Comparison of ENCODE assay signal across 9 cellular contexts in genomic region chr6:29793036-29793356, GRCh38. TPM values are rescaled to one million over a fixed set of nuclear protein-coding genes. Genes with fewer than 3 reads are reported as not detected.
DNase-seq lines count a peak whose midpoint lies in the region; ATAC-seq and TF ChIP-seq lines count a peak whose summit lies in the region.
"Had no signal": no experiment of that assay in that cellular context is flagged by ENCODE, and none has a peak within 500 bp of the region (broad histone marks: within the 10 kb centered on the region; RNA-seq: fewer than 3 reads in every experiment).

No MANE protein-coding gene starts in this region.

- H3K36me3 ChIP-seq in HEK293 (ENCODE audit: control insufficient read depth in 2 of 2, insufficient read depth in 1 of 2, low read length in 2 of 2) = no peaks in the 10 kb centered on the region
- no peaks in the 10 kb centered on the region for H3K36me3 ChIP-seq in iPS-15b (ENCODE audit: control insufficient read depth, insufficient read depth, low read length)
- H3K36me3 ChIP-seq in stomach = no peaks in the 10 kb centered on the region
- H3K36me3 ChIP-seq: SJSA1 had no signal

- CTCF ChIA-PET in HEK293 (lab: Yijun Ruan, JAX) = interaction anchor here (0.6 to 0.8 kb wide), 2 partner anchors 13 to 36 kb away, joined by 3 to 5 read pairs; no protein-coding TSS in a partner anchor

- no peak for TF ChIP-seq CTCF in HEK293 (tag by site-specific recombination; IDR thresholded peaks at IDR 0.05)
- no peak for TF ChIP-seq CTCF in stomach (IDR thresholded peaks at IDR 0.05)

- peak overlapping the region; percentile 54 for H3K4me3 ChIP-seq in HEK293 (ENCODE audit: low read depth, low read length)
- peak overlapping the region; percentile 74 for H3K4me3 ChIP-seq in iPS-15b (ENCODE audit: low read depth, low read length)
- peak overlapping the region; percentile 61 to 77 (median 68) for H3K4me3 ChIP-seq in stomach

- H3K9ac ChIP-seq in iPS-15b (ENCODE audit: low read depth, low read length) = no peak overlapping the region

- ATAC-seq in GM19324 (IDR thresholded peaks at IDR 0.05; ENCODE audit: low FRiP score, unreplicated experiment) = no peak

- no peak for TF ChIP-seq POLR2A in stomach (IDR thresholded peaks at IDR 0.05)

- H3K36me3 Mint-ChIP-seq in activated T-helper 2 cell treated with anti-CD3 and anti-CD28 coated beads, Interferon-gamma antibody, Interleukin-2, Interleukin-4, amounts not matched to agents 10 μg/mL and 5 μg/mL and 100 μg/mL, durations not matched to agents 14 hours and 24 hours and 36 hours (ENCODE audit: low read depth) = no peaks in the 10 kb centered on the region

- peaks cover 53% of the 10 kb centered on the region for H3K27me3 Mint-ChIP-seq in activated T-helper 2 cell treated with anti-CD3 and anti-CD28 coated beads, Interferon-gamma antibody, Interleukin-2, Interleukin-4, amounts not matched to agents 10 μg/mL and 5 μg/mL and 100 μg/mL, durations not matched to agents 14 hours and 24 hours and 36 hours (ENCODE audit: low read depth)

- no peak overlapping the region for H3K27ac Mint-ChIP-seq in activated T-helper 2 cell treated with anti-CD3 and anti-CD28 coated beads, Interferon-gamma antibody, Interleukin-2, Interleukin-4, amounts not matched to agents 10 μg/mL and 5 μg/mL and 100 μg/mL, durations not matched to agents 14 hours and 24 hours and 36 hours

- WGBS in stomach, 5 donors = 29 to 62% (median 33%) methylated on average over 3 to 11 of the region's 11 CpGs

- POLR2A ChIA-PET in HEK293 (lab: Yijun Ruan, JAX) = no interaction called here

- peaks cover 10% of the 10 kb centered on the region for H3K4me1 Mint-ChIP-seq in activated T-helper 2 cell treated with anti-CD3 and anti-CD28 coated beads, Interferon-gamma antibody, Interleukin-2, Interleukin-4, amounts not matched to agents 10 μg/mL and 5 μg/mL and 100 μg/mL, durations not matched to agents 14 hours and 24 hours and 36 hours (ENCODE audit: low read depth)

- intact Hi-C loops in activated T-helper 2 cell treated with anti-CD3 and anti-CD28 coated beads, Interferon-gamma antibody, Interleukin-2, Interleukin-4, amounts not matched to agents 10 μg/mL and 5 μg/mL and 100 μg/mL, durations not matched to agents 14 hours and 24 hours and 36 hours (cut with micrococcal nuclease) = no loop called here
- intact Hi-C loops in stomach (cut with DNase I; ENCODE audit: low total_unique reads) = no loop called here

- no peaks in the 10 kb centered on the region for H3K4me1 ChIP-seq in HEK293 (ENCODE audit: control insufficient read depth, insufficient read depth, low read length)
- H3K4me1 ChIP-seq in iPS-15b (ENCODE audit: control insufficient read depth, insufficient read depth, low read length) = no peaks in the 10 kb centered on the region
- peaks cover 4 to 23% (median 16%) of the 10 kb centered on the region in 4 donors for H3K4me1 ChIP-seq in stomach

- no peak for DNase-seq in activated T-helper 2 cell treated with anti-CD3 and anti-CD28 coated beads, Interferon-gamma antibody, Interleukin-2, Interleukin-4, amounts not matched to agents 10 μg/mL and 5 μg/mL and 100 μg/mL, durations not matched to agents 14 hours and 24 hours and 36 hours (ENCODE audit: low spot score)
- DNase-seq in stomach = no peak
- no peak for DNase-seq in DMS114 treated with DMSO at 0.1 percent for 48 hours (lab: John Stamatoyannopoulos, UW; ENCODE audit: unreplicated experiment)
- no peak for DNase-seq in DMS53 (lab: John Stamatoyannopoulos, UW)

- peak overlapping the region; percentile 73 for H3K4me3 Mint-ChIP-seq in activated T-helper 2 cell treated with anti-CD3 and anti-CD28 coated beads, Interferon-gamma antibody, Interleukin-2, Interleukin-4, amounts not matched to agents 10 μg/mL and 5 μg/mL and 100 μg/mL, durations not matched to agents 14 hours and 24 hours and 36 hours (ENCODE audit: low read depth)

- H3K27ac ChIP-seq in HEK293 (ENCODE audit: extremely low read depth, low read depth, low read length) (no peak overlapping the region), stomach (no peak overlapping the region)
- H3K27ac ChIP-seq: SJSA1 had no signal

- H3K9me3 ChIP-seq in HEK293 (ENCODE audit: control insufficient read depth, insufficient read depth, low read depth, low read length) (no peaks in the 10 kb centered on the region), iPS-15b (ENCODE audit: control insufficient read depth, insufficient read depth, low read length) (no peaks in the 10 kb centered on the region), stomach (no peaks in the 10 kb centered on the region)
- H3K9me3 ChIP-seq: SJSA1 had no signal

- TF ChIP-seq EP300 in stomach (IDR thresholded peaks at IDR 0.05) = no peak

- H3K27me3 ChIP-seq in iPS-15b (ENCODE audit: control insufficient read depth, insufficient read depth, low read length) (peaks cover 55% of the 10 kb centered on the region), stomach (peaks cover 0 to 36% (median 3%) of the 10 kb centered on the region in 3 donors)

- H3K9me3 Mint-ChIP-seq in activated T-helper 2 cell treated with anti-CD3 and anti-CD28 coated beads, Interferon-gamma antibody, Interleukin-2, Interleukin-4, amounts not matched to agents 10 μg/mL and 5 μg/mL and 100 μg/mL, durations not matched to agents 14 hours and 24 hours and 36 hours = peaks cover 10% of the 10 kb centered on the region

TF ChIP-seq in HEK293, 187 proteins besides CTCF, POLR2A, EP300 and RAD21:
- TF ChIP-seq ZNF16 (tag by site-specific recombination; IDR thresholded peaks at IDR 0.05; ENCODE audit: low read depth) (no peak), ZNF2 (tag by site-specific recombination; IDR thresholded peaks at IDR 0.05) (no peak), SP7 (tag by site-specific recombination; IDR thresholded peaks at IDR 0.05) (no peak), REST (tag by site-specific recombination; IDR thresholded peaks at IDR 0.05) (no peak), ZNF174 (tag by site-specific recombination; IDR thresholded peaks at IDR 0.05) (no peak), ZBTB6 (tag by site-specific recombination; IDR thresholded peaks at IDR 0.05) (no peak), ZBTB48 (tag by site-specific recombination; IDR thresholded peaks at IDR 0.05) (no peak), ZNF791 (tag by site-specific recombination; IDR thresholded peaks at IDR 0.05) (no peak), PATZ1 (tag by site-specific recombination; IDR thresholded peaks at IDR 0.05) (no peak)

RNA-seq across cellular contexts. Expression of gene HLA-G, which starts 34.6 kb away (rescaled TPM):
- total RNA-seq in activated T-helper 2 cell treated with anti-CD3 and anti-CD28 coated beads, Interferon-gamma antibody, Interleukin-2, Interleukin-4, amounts not matched to agents 10 μg/mL and 5 μg/mL and 100 μg/mL, durations not matched to agents 14 hours and 24 hours and 36 hours = 1.1 and 1.2 TPM in 2 replicates
- total RNA-seq in stomach = not detected
- polyA plus RNA-seq in stomach = 1 to 10 TPM in 1 of 3 donors, under 1 TPM in 1, not detected in 1; 0.10 to 3.6 TPM
- total RNA-seq: lung microvascular endothelial cell, SJSA1 had no signal
